In the genomic region with DNA sequence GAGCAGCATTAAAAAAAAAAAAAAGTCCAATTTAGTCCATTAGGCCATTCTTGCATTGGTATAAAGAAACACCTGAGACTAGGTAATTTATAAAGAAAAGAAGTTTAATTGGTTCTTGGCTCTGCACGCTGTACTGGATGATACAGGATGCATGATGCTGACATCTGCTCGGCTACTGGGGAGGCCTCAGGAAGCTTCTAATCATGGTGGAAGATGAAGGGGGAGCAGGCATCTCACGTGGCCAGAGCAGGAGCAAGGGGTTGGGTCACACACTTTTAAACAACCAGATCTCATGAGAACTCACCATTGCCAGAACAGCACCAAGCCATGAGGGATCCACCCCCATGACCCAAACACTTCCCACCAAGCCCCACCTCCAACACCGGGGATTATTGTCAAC, we compare ENCODE assay signal across 20 cellular contexts.
"Had no signal": no experiment of that assay in that cellular context is flagged by ENCODE, and none has a peak within 500 bp of the region (broad histone marks: within the 10 kb centered on the region; RNA-seq: fewer than 3 reads in every experiment).

No MANE protein-coding gene starts in this region.

- H3K27me3 Mint-ChIP-seq: IgD-negative memory B cell had no signal

- H3K9me3 ChIP-seq: Peyer's patch, SJCRH30 had no signal

- H3K36me3 ChIP-seq: Peyer's patch, SJCRH30 had no signal

- H3K9me3 Mint-ChIP-seq: IgD-negative memory B cell had no signal

- H3K27ac ChIP-seq: PC-9, Peyer's patch, SJCRH30 had no signal

- H2AFZ ChIP-seq: PC-9 had no signal

- DNase-seq: MV-4-11; NCI-H1048; NCI-H1105; NCI-H1436 treated with DMSO at 0.1 percent for 48 hours; NCI-H1694 treated with DMSO at 0.1 percent for 48 hours; NCI-H1930; NCI-H2171 treated with DMSO at 0.1 percent for 48 hours; NCI-H446 treated with DMSO at 0.1 percent for 48 hours; NCI-H82; NK-92 treated with Interleukin-12 subunit alpha and Interleukin-12 subunit beta, amount 100 ng/mL, for 24 hours; OCI-M1; PC-9; Peyer's patch; SHP77 treated with DMSO at 0.1 percent for 48 hours had no signal

- H3K4me2 ChIP-seq: PC-9 had no signal

- H3K27me3 ChIP-seq: Peyer's patch, SJCRH30 had no signal

- ATAC-seq: HepG2, K562, Right ventricle myocardium inferior, SK-N-SH treated with all-trans-retinoic acid at 6 μM for 48 hours had no signal

- H3K4me3 Mint-ChIP-seq: IgD-negative memory B cell had no signal

- H3K4me3 ChIP-seq: K562, PC-9, Peyer's patch, SJCRH30 had no signal
